In the genomic region with DNA sequence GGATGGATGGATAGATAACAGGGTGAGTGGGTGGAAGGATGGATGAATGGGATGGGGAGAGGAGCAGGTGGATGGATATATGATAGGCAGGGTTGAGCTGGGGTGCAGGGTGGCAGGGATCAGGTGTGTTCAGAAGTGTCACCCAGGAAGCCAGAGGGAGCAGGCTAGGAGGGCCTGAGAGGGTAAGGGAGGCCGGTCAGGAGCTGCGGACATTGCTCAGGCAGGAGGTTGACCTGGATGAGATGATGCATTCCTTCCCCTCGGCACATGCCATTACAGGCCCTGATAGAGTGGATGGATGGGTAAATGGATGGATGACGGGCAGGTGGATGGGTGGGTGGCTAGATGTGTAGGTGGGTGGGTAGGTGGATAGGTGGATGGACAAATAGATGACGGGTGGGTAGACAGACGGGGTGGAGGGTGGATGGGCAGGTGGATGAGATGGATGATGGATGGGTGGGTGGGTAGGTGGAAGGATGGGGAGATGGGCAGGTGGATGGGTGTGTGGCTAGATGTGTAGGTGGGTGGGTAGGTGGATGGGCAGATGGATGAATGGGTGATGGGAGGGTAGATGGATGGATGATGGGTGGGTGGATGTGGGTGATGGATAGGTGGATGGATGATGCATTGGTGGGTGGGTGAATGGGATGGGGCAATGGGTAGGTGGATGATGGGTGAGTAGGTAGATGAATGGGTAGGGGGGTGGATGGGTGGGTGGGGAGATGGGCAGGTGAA, we compare ENCODE assay signal across 20 cellular contexts. TPM values are rescaled to one million over a fixed set of nuclear protein-coding genes. Genes with fewer than 3 reads are reported as not detected.
A peak's percentile ranks its signal among the peaks of the same experiment; 100 is the strongest.
DNase-seq lines count a peak whose midpoint lies in the region; ATAC-seq, FAIRE-seq and TF ChIP-seq lines count a peak whose summit lies in the region.
"Had no signal": no experiment of that assay in that cellular context is flagged by ENCODE, and none has a peak within 500 bp of the region (broad histone marks: within the 10 kb centered on the region; RNA-seq: fewer than 3 reads in every experiment).

No MANE protein-coding gene starts in this region.

- H3K36me3 Mint-ChIP-seq in CD14-positive monocyte (peaks cover 14% of the 10 kb centered on the region in 2 donors), T-cell (peaks cover 52% of the 10 kb centered on the region)

- DNase-seq in CD14-positive monocyte (ENCODE audit: low spot score) (peak; percentile 19), HTR-8/SVneo (ENCODE audit: insufficient read length, low spot score) (no peak), neuronal stem cell (ENCODE audit: low spot score) (no peak), SKM-1 (lab: John Stamatoyannopoulos, UW; ENCODE audit: unreplicated experiment) (no peak), T-cell (no peak)
- DNase-seq: C1 segment of cervical spinal cord; CD4-positive, alpha-beta memory T cell; DMS153; DMS79 treated with DMSO at 0.1 percent for 48 hours; EL had no signal

- H2BK15ac ChIP-seq in neuronal stem cell (ENCODE audit: low read length) = no peak overlapping the region

- no peak overlapping the region for H4K8ac ChIP-seq in neuronal stem cell (ENCODE audit: low read depth, low read length)

- H2BK5ac ChIP-seq in neuronal stem cell (ENCODE audit: low read length) = no peak overlapping the region

- POLR2A ChIA-PET in T-cell (lab: Charles Lee) = no interaction called here

- no peak overlapping the region for H2AK5ac ChIP-seq in neuronal stem cell (ENCODE audit: low read depth, low read length)

- no peak for TF ChIP-seq CTCF in CD14-positive monocyte (IDR thresholded peaks at IDR 0.05)

- H3K4me1 Mint-ChIP-seq in CD14-positive monocyte (no peaks in the 10 kb centered on the region), T-cell (no peaks in the 10 kb centered on the region)
- H3K4me1 Mint-ChIP-seq: B cell, IgD-negative memory B cell had no signal

- H3K79me1 ChIP-seq in neuronal stem cell (ENCODE audit: low read depth, low read length) = peaks cover 19% of the 10 kb centered on the region

- no peak overlapping the region for H2AFZ ChIP-seq in neuronal stem cell (ENCODE audit: low read length)

- peak; percentile 67 for FAIRE-seq in HTR-8/SVneo (lab: Jason Lieb, UNC)
- FAIRE-seq: A204.1, D721Med, G401.6, GM12891, H54 had no signal

- no peak overlapping the region for H2BK12ac ChIP-seq in neuronal stem cell (ENCODE audit: low read length)

- H3K9me3 Mint-ChIP-seq in CD14-positive monocyte (peaks cover 0 to 2% (median 0%) of the 10 kb centered on the region in 7 donors), T-cell (no peaks in the 10 kb centered on the region)
- H3K9me3 Mint-ChIP-seq: CD4-positive, alpha-beta memory T cell; IgD-negative memory B cell had no signal

- H4K91ac ChIP-seq in neuronal stem cell (ENCODE audit: low read depth, low read length, poor library complexity) = no peak overlapping the region

- ATAC-seq in HG02759 (IDR thresholded peaks at IDR 0.05; ENCODE audit: unreplicated experiment) (no peak), T-cell (replicated peaks in 1 of 4) (no peak)
- ATAC-seq: HCT116 had no signal

- H3K18ac ChIP-seq in neuronal stem cell (ENCODE audit: low read length) = no peak overlapping the region

- H3K9me3 ChIP-seq in neuronal stem cell (replicated peaks in 1 of 2; ENCODE audit: control insufficient read depth in 2 of 2, insufficient read depth in 1 of 2, low read depth in 1 of 2, low read length in 2 of 2) = peaks cover 0 to 2% of the 10 kb centered on the region in 2 donors

- no peak overlapping the region for H2BK120ac ChIP-seq in neuronal stem cell (ENCODE audit: low read depth, low read length)

- no peak overlapping the region for H3K23ac ChIP-seq in neuronal stem cell (ENCODE audit: low read depth, low read length, poor library complexity)

- intact Hi-C loops in CD14-positive monocyte (cut with micrococcal nuclease) = no loop called here

- H3K4ac ChIP-seq in neuronal stem cell (ENCODE audit: low read length) = no peak overlapping the region

- H3K4me2 ChIP-seq in neuronal stem cell (ENCODE audit: insufficient read depth, low read length, poor library complexity, severe bottlenecking) = no peak overlapping the region

- no peak overlapping the region for H3K27ac ChIP-seq in neuronal stem cell (replicated peaks; ENCODE audit: low read length)
- H3K27ac ChIP-seq in temporal lobe (ENCODE audit: low read depth, low read length) = peak overlapping the region; percentile 21

- H3K27me3 Mint-ChIP-seq in CD14-positive monocyte (ENCODE audit: low read depth in 3 of 3) = peaks cover 0 to 3% (median 0%) of the 10 kb centered on the region in 3 donors
- no peaks in the 10 kb centered on the region for H3K27me3 Mint-ChIP-seq in T-cell
- H3K27me3 Mint-ChIP-seq: B cell; CD4-positive, alpha-beta memory T cell; IgD-negative memory B cell had no signal

- H3K9ac ChIP-seq in neuronal stem cell (ENCODE audit: low read depth, low read length, poor library complexity) = peak overlapping the region; percentile 50

- no peak overlapping the region for H3K4me3 ChIP-seq in neuronal stem cell (ENCODE audit: low read length in 2 of 2)

- peaks cover 89 to 99% of the 10 kb centered on the region in 2 donors for H3K36me3 ChIP-seq in neuronal stem cell (replicated peaks in 1 of 2; ENCODE audit: control insufficient read depth in 2 of 2, insufficient read depth in 2 of 2, low read length in 2 of 2)

- CTCF ChIA-PET in T-cell (lab: Charles Lee) = no interaction called here

- peaks cover 0 to 2% of the 10 kb centered on the region in 2 donors for H3K4me1 ChIP-seq in neuronal stem cell (ENCODE audit: control insufficient read depth in 2 of 2, insufficient read depth in 1 of 2, low read depth in 1 of 2, low read length in 2 of 2)

- no CpG with 5 or more reads among the region's 6 CpGs for WGBS in neuronal stem cell (ENCODE audit: extremely low coverage in 2 of 2, insufficient read length in 2 of 2, insufficient replicate concordance in 1 of 2), 2 donors

- H3K27ac Mint-ChIP-seq in CD14-positive monocyte = peak overlapping the region in 1 of 7 donors; percentile 52
- no peak overlapping the region for H3K27ac Mint-ChIP-seq in T-cell
- H3K27ac Mint-ChIP-seq: B cell; CD4-positive, alpha-beta memory T cell; IgD-negative memory B cell had no signal

- H3K14ac ChIP-seq in neuronal stem cell (ENCODE audit: low read length) = no peak overlapping the region

- H3K4me3 Mint-ChIP-seq in CD14-positive monocyte = no peak overlapping the region
- no peak overlapping the region for H3K4me3 Mint-ChIP-seq in T-cell
- H3K4me3 Mint-ChIP-seq: B cell; CD4-positive, alpha-beta memory T cell had no signal

- H3K27me3 ChIP-seq in neuronal stem cell (ENCODE audit: control insufficient read depth in 3 of 3, insufficient read depth in 3 of 3, low read depth in 1 of 3, low read length in 3 of 3) = no peaks in the 10 kb centered on the region

RNA-seq across cellular contexts. Expression of a gene that starts 8.0 kb away (rescaled TPM):
- polyA plus RNA-seq in CD14-positive monocyte = 1 to 10 TPM; 2.2 to 3.9 TPM
- polyA plus RNA-seq in neuronal stem cell (2013, experiment 1 of 2) = 138 TPM
- 140 TPM for polyA plus RNA-seq in neuronal stem cell (2013, experiment 2 of 2)
- 20.9 TPM for total RNA-seq in temporal lobe
- total RNA-seq in T-cell = 10 to 100 TPM; 17.8 to 22.6 (median 21.1) TPM

RNA-seq across cellular contexts. Expression of a gene that starts 12.8 kb away (rescaled TPM):
- 10 to 100 TPM; 44.1 to 44.8 TPM for polyA plus RNA-seq in CD14-positive monocyte
- polyA plus RNA-seq in neuronal stem cell (2013, experiment 1 of 2) = 16.3 TPM
- polyA plus RNA-seq in neuronal stem cell (2013, experiment 2 of 2) = 16.8 TPM
- total RNA-seq in temporal lobe (18.7 TPM), T-cell (100 to 1,000 TPM; 125 to 190 (median 162) TPM)
